ENCODE assay signal across 10 cellular contexts in the genomic region with DNA sequence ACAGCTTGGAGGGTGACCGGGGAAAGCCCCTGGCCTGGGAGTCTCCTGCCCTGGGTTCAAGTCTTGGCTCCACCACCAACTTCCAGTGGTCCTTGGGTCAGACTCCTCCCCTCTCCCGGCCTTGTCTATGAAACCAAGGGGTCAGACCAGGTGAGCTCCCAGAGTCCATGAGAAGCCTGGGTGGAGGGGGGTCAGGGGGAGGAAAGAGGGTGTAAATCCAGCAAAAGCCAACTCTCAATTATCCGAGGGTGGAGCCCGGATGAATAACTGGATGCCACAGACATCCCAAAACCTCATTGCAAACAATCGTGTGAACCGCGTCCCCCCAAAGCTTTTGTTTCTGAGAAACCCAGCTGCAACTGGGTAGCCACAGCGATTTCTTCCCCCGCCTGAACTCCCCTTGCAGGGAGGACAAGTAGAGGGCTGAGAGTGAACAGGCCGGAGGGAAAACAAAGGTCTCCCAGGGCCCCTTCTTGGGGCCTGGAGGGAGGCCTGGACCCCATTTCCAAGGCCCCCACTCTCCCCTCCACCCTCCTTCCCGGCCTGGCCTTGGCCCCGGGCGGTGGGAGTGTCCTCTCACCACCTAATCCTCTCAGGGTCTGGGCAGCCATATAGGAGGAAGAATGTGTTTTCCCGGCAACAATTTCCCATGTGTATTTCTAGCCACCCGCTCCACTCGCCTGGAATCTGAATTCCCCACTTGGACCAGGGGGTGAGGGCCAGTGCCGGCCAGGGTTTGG. TPM values are rescaled to one million over a fixed set of nuclear protein-coding genes. Genes with fewer than 3 reads are reported as not detected.
DNase-seq lines count a peak whose midpoint lies in the region; ATAC-seq and TF ChIP-seq lines count a peak whose summit lies in the region.
"Had no signal": no experiment of that assay in that cellular context is flagged by ENCODE, and none has a peak within 500 bp of the region (broad histone marks: within the 10 kb centered on the region; RNA-seq: fewer than 3 reads in every experiment).

No MANE protein-coding gene starts in this region.

- peak overlapping the region; percentile 85 to 88 (median 86) for H3K4me3 Mint-ChIP-seq in nephron
- H3K4me3 Mint-ChIP-seq in type B pancreatic cell = peak overlapping the region; percentile 80

- peak; percentile 52 for DNase-seq in NCI-H82 (lab: John Stamatoyannopoulos, UW)
- DNase-seq in NCI-H82 treated with DMSO at 0.1 percent for 48 hours (lab: John Stamatoyannopoulos, UW; ENCODE audit: unreplicated experiment) = no peak
- DNase-seq in dedifferentiated amniotic fluid mesenchymal stem cell (ENCODE audit: extremely low spot score) = peak; percentile 52
- no peak for DNase-seq in type B pancreatic cell (ENCODE audit: extremely low spot score, unreplicated experiment)
- DNase-seq in anterior cingulate cortex (lab: John Stamatoyannopoulos, UW) = no peak
- DNase-seq: 8988T; effector CD8-positive, alpha-beta T cell had no signal

- no peak for TF ChIP-seq CTCF in nephron (IDR thresholded peaks at IDR 0.05; ENCODE audit: unreplicated experiment in 3 of 3)
- TF ChIP-seq CTCF in type B pancreatic cell (conservative IDR thresholded peaks at IDR 0.05) = no peak

- H3K9me3 Mint-ChIP-seq in nephron = no peaks in the 10 kb centered on the region
- H3K9me3 Mint-ChIP-seq in type B pancreatic cell = no peaks in the 10 kb centered on the region

- no peak for ATAC-seq in HG03097 (IDR thresholded peaks at IDR 0.05; ENCODE audit: low FRiP score, unreplicated experiment)
- no peak for ATAC-seq in HG03025 (IDR thresholded peaks at IDR 0.05; ENCODE audit: low FRiP score, unreplicated experiment)

- no peaks in the 10 kb centered on the region for H3K36me3 Mint-ChIP-seq in nephron (ENCODE audit: low read depth)
- no peaks in the 10 kb centered on the region for H3K36me3 Mint-ChIP-seq in type B pancreatic cell

- peak overlapping the region; percentile 81 to 90 (median 86) for H3K27ac Mint-ChIP-seq in nephron
- H3K27ac Mint-ChIP-seq in type B pancreatic cell = peak overlapping the region; percentile 66

- H3K27me3 Mint-ChIP-seq in nephron (ENCODE audit: low read depth) (peaks cover 4% of the 10 kb centered on the region), type B pancreatic cell (peaks cover 10% of the 10 kb centered on the region)

- peaks cover 34% of the 10 kb centered on the region for H3K4me1 Mint-ChIP-seq in nephron
- peaks cover 11% of the 10 kb centered on the region for H3K4me1 Mint-ChIP-seq in type B pancreatic cell (ENCODE audit: unreplicated experiment)

RNA-seq across cellular contexts. Expression of gene GLIS2, which starts 2.5 kb away (rescaled TPM):
- 13.1 and 23.0 TPM in 2 replicates for total RNA-seq in type B pancreatic cell (ENCODE audit: low replicate concordance)

RNA-seq across cellular contexts. Expression of gene PAM16, which starts 32.8 kb away (rescaled TPM):
- 30.5 and 39.3 TPM in 2 replicates for total RNA-seq in type B pancreatic cell (ENCODE audit: low replicate concordance)

RNA-seq across cellular contexts. Expression of gene TFAP4, which starts 45.5 kb away (rescaled TPM):
- total RNA-seq in type B pancreatic cell (ENCODE audit: low replicate concordance) = 11.8 and 27.0 TPM in 2 replicates

RNA-seq across cellular contexts. Expression of gene VASN, which starts 53.3 kb away (rescaled TPM):
- total RNA-seq in type B pancreatic cell (ENCODE audit: low replicate concordance) = 9.7 and 29.0 TPM in 2 replicates

Comparison
In these comparisons a context has a peak if more than half of its experiments do, and no peak if none do; other contexts are left out.
1. DNase-seq: peak in NCI-H82 (single experiment) and dedifferentiated amniotic fluid mesenchymal stem cell (single experiment); none in NCI-H82 treated with DMSO at 0.1 percent for 48 hours (single experiment), type B pancreatic cell (single experiment) and anterior cingulate cortex (0 of 58).